In the genomic region with DNA sequence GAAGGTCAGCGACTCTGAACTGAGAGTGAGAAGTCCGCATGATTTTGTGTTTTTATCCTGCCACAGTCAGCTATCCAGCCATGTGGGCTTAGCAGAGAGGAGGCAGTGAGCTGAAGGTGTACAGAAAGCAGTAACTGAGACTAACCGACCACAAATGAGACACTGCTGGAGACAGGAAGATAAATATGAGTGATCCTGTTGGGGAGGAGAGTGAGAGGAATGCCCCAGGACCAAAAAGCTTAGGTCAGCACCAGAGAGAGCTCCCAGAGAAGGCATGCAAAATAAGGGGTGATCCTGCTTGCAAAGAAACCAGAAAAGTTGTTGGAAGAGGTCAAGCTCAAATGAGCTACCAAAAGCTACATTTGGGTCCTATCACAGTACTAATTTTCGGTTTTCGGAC, we compare ENCODE assay signal across 2 cellular contexts.
TF ChIP-seq lines count a peak whose summit lies in the region.

No MANE protein-coding gene starts in this region.

TF ChIP-seq in SK-N-SH, 30 proteins besides CTCF, POLR2A, EP300 and RAD21 (continued from another document):
- TF ChIP-seq ZBTB33 (IDR thresholded peaks at IDR 0.05; ENCODE audit: borderline replicate concordance, low read depth), result no peak

TF ChIP-seq in SK-N-SH treated with all-trans-retinoic acid at 6 μM for 48 hours, 23 proteins besides CTCF, POLR2A, EP300 and RAD21 (continued from another document):
- TF ChIP-seq ISL1 (CRISPR knock-in tag; IDR thresholded peaks at IDR 0.05) (no peak), ZNF565 (CRISPR knock-in tag; conservative IDR thresholded peaks at IDR 0.05; ENCODE audit: low read depth) (no peak), BACH2 (CRISPR knock-in tag; IDR thresholded peaks at IDR 0.05; ENCODE audit: borderline replicate concordance) (no peak), SNAI2 (CRISPR knock-in tag; IDR thresholded peaks at IDR 0.05) (no peak), OSR1 (CRISPR knock-in tag; IDR thresholded peaks at IDR 0.05) (no peak), GLIS3 (CRISPR knock-in tag; IDR thresholded peaks at IDR 0.05) (no peak), ZFP3 (CRISPR knock-in tag; IDR thresholded peaks at IDR 0.05) (no peak), ZNF70 (CRISPR knock-in tag; IDR thresholded peaks at IDR 0.05) (no peak), ZNF8 (CRISPR knock-in tag; IDR thresholded peaks at IDR 0.05) (no peak)
